19 cellular contexts compared by ENCODE assay signal in genomic region chr12:27344246-27344645, GRCh38. TPM values are rescaled to one million over a fixed set of nuclear protein-coding genes. Genes with fewer than 3 reads are reported as not detected.
DNase-seq lines count a peak whose midpoint lies in the region; ATAC-seq and TF ChIP-seq lines count a peak whose summit lies in the region.
"Had no signal": no experiment of that assay in that cellular context is flagged by ENCODE, and none has a peak within 500 bp of the region (broad histone marks: within the 10 kb centered on the region; RNA-seq: fewer than 3 reads in every experiment).

No MANE protein-coding gene starts in this region.

- no peak for TF ChIP-seq CTCF in smooth muscle cell (IDR thresholded peaks at IDR 0.05; ENCODE audit: borderline replicate concordance, insufficient read depth, poor library complexity, severe bottlenecking)

- H3K4me3 ChIP-seq in SJSA1: no peak overlapping the region
- no peak overlapping the region for H3K4me3 ChIP-seq in esophagus (ENCODE audit: low read depth in 1 of 2, low read length in 2 of 2)
- no peak overlapping the region for H3K4me3 ChIP-seq in smooth muscle cell
- H3K4me3 ChIP-seq: cardiac muscle cell had no signal

- ATAC-seq in activated CD4-positive, alpha-beta T cell treated with anti-CD3 and anti-CD28 coated beads for 36 hours: no peak
- ATAC-seq in HG03108 (IDR thresholded peaks at IDR 0.05; ENCODE audit: unreplicated experiment) (no peak), left cardiac atrium (no peak)
- ATAC-seq: stimulated activated effector memory CD8-positive, alpha-beta T cell treated with anti-CD3 and anti-CD28 coated beads, Interleukin-12 subunit alpha, Interleukin-12 subunit beta, amount 100 ng/mL, for 72 hours had no signal

- H3K9me3 ChIP-seq in SJSA1 (replicated peaks): no peaks in the 10 kb centered on the region
- no peaks in the 10 kb centered on the region for H3K9me3 ChIP-seq in esophagus (ENCODE audit: control insufficient read depth in 2 of 2, insufficient read depth in 1 of 2, low read depth in 1 of 2, low read length in 1 of 2)
- no peaks in the 10 kb centered on the region for H3K9me3 ChIP-seq in smooth muscle cell (replicated peaks; ENCODE audit: low read depth)

- peaks cover 12% of the 10 kb centered on the region for H3K79me2 ChIP-seq in smooth muscle cell (ENCODE audit: low read depth)

- H3F3A ChIP-seq in smooth muscle cell (ENCODE audit: low read depth): peaks cover 5% of the 10 kb centered on the region

- H3K27ac ChIP-seq in SJSA1 (peak overlapping the region; percentile 93), esophagus (ENCODE audit: low read depth in 2 of 2, low read length in 1 of 2) (peak overlapping the region; percentile 90), smooth muscle cell (ENCODE audit: low read depth) (peak overlapping the region; percentile 94)
- H3K27ac ChIP-seq: C4-2B, cardiac muscle cell had no signal

- H2AFZ ChIP-seq in smooth muscle cell (ENCODE audit: low read depth): no peak overlapping the region

- intact Hi-C loops in activated CD4-positive, alpha-beta T cell treated with anti-CD3 and anti-CD28 coated beads, Interleukin-2, amount 10 ng/mL, durations not matched to agents 24 days and 14 days (cut with micrococcal nuclease): no loop called here
- intact Hi-C loops in activated CD4-positive, alpha-beta T cell treated with anti-CD3 and anti-CD28 coated beads for 36 hours (cut with DNase I, micrococcal nuclease): no loop called here
- intact Hi-C loops in head of caudate nucleus (cut with DNase I): no loop called here
- intact Hi-C loops in left cardiac atrium (cut with DNase I): no loop called here

- H3K27me3 ChIP-seq in SJSA1 (replicated peaks) (no peaks in the 10 kb centered on the region), esophagus (ENCODE audit: control insufficient read depth in 1 of 2, insufficient read depth in 2 of 2, low read length in 2 of 2) (no peaks in the 10 kb centered on the region), smooth muscle cell (ENCODE audit: low read depth) (no peaks in the 10 kb centered on the region)
- H3K27me3 ChIP-seq: cardiac muscle cell had no signal

- H3K36me3 ChIP-seq in SJSA1 (no peaks in the 10 kb centered on the region), esophagus (ENCODE audit: control insufficient read depth in 2 of 2, insufficient read depth in 2 of 2, low read length in 1 of 2) (no peaks in the 10 kb centered on the region), smooth muscle cell (ENCODE audit: low read depth) (no peaks in the 10 kb centered on the region)
- H3K36me3 ChIP-seq: cardiac muscle cell had no signal

- peak overlapping the region; percentile 53 for H3K9ac ChIP-seq in smooth muscle cell (ENCODE audit: low read depth)

- H3K4me3 Mint-ChIP-seq in activated CD4-positive, alpha-beta T cell treated with anti-CD3 and anti-CD28 coated beads, Interleukin-2, amount 10 ng/mL, durations not matched to agents 24 days and 14 days: no peak overlapping the region
- H3K4me3 Mint-ChIP-seq in activated CD4-positive, alpha-beta T cell treated with anti-CD3 and anti-CD28 coated beads for 36 hours: no peak overlapping the region
- H3K4me3 Mint-ChIP-seq: activated T-helper 1 cell treated with anti-CD3 and anti-CD28 coated beads, Interleukin-12 subunit alpha, Interleukin-12 subunit beta, Interleukin-2, Interleukin-4 antibody, amounts not matched to agents 30 ng/mL and 10 ng/mL and 1 ng/mL, durations not matched to agents 14 hours and 24 hours and 36 hours; mesothelial cell of epicardium; neural crest cell; stimulated activated effector memory CD8-positive, alpha-beta T cell treated with anti-CD3 and anti-CD28 coated beads, Interleukin-12 subunit alpha, Interleukin-12 subunit beta, amount 100 ng/mL, for 72 hours had no signal

- no peaks in the 10 kb centered on the region for H4K20me1 ChIP-seq in smooth muscle cell (ENCODE audit: low read depth)

- peaks cover 15% of the 10 kb centered on the region for H3K4me1 Mint-ChIP-seq in activated CD4-positive, alpha-beta T cell treated with anti-CD3 and anti-CD28 coated beads, Interleukin-2, amount 10 ng/mL, durations not matched to agents 24 days and 14 days
- peaks cover 3% of the 10 kb centered on the region for H3K4me1 Mint-ChIP-seq in activated CD4-positive, alpha-beta T cell treated with anti-CD3 and anti-CD28 coated beads for 36 hours
- H3K4me1 Mint-ChIP-seq: mesothelial cell of epicardium; stimulated activated effector memory CD8-positive, alpha-beta T cell treated with anti-CD3 and anti-CD28 coated beads, Interleukin-12 subunit alpha, Interleukin-12 subunit beta, amount 100 ng/mL, for 72 hours had no signal

- H3K36me3 Mint-ChIP-seq in activated CD4-positive, alpha-beta T cell treated with anti-CD3 and anti-CD28 coated beads, Interleukin-2, amount 10 ng/mL, durations not matched to agents 24 days and 14 days (ENCODE audit: low read depth): peaks cover 2% of the 10 kb centered on the region
- no peaks in the 10 kb centered on the region for H3K36me3 Mint-ChIP-seq in activated CD4-positive, alpha-beta T cell treated with anti-CD3 and anti-CD28 coated beads for 36 hours (ENCODE audit: low read depth)
- H3K36me3 Mint-ChIP-seq: mesothelial cell of epicardium; stimulated activated effector memory CD8-positive, alpha-beta T cell treated with anti-CD3 and anti-CD28 coated beads, Interleukin-12 subunit alpha, Interleukin-12 subunit beta, amount 100 ng/mL, for 72 hours had no signal

- POLR2A ChIA-PET in activated CD4-positive, alpha-beta T cell treated with anti-CD3 and anti-CD28 coated beads for 36 hours (lab: Charles Lee): no interaction called here

- H3K27me3 Mint-ChIP-seq in activated CD4-positive, alpha-beta T cell treated with anti-CD3 and anti-CD28 coated beads, Interleukin-2, amount 10 ng/mL, durations not matched to agents 24 days and 14 days: no peaks in the 10 kb centered on the region
- H3K27me3 Mint-ChIP-seq in activated CD4-positive, alpha-beta T cell treated with anti-CD3 and anti-CD28 coated beads for 36 hours: peaks cover 4% of the 10 kb centered on the region

- H3K27ac Mint-ChIP-seq in activated CD4-positive, alpha-beta T cell treated with anti-CD3 and anti-CD28 coated beads, Interleukin-2, amount 10 ng/mL, durations not matched to agents 24 days and 14 days: no peak overlapping the region
- H3K27ac Mint-ChIP-seq in activated CD4-positive, alpha-beta T cell treated with anti-CD3 and anti-CD28 coated beads for 36 hours: no peak overlapping the region
- H3K27ac Mint-ChIP-seq: activated T-helper 1 cell treated with anti-CD3 and anti-CD28 coated beads, Interleukin-12 subunit alpha, Interleukin-12 subunit beta, Interleukin-2, Interleukin-4 antibody, amounts not matched to agents 30 ng/mL and 10 ng/mL and 1 ng/mL, durations not matched to agents 14 hours and 24 hours and 36 hours; mesothelial cell of epicardium; stimulated activated effector memory CD8-positive, alpha-beta T cell treated with anti-CD3 and anti-CD28 coated beads, Interleukin-12 subunit alpha, Interleukin-12 subunit beta, amount 100 ng/mL, for 72 hours had no signal

- H3K4me1 ChIP-seq in SJSA1 (replicated peaks): peaks cover 46% of the 10 kb centered on the region
- peaks cover 0 to 2% of the 10 kb centered on the region in 2 donors for H3K4me1 ChIP-seq in esophagus (ENCODE audit: control insufficient read depth in 2 of 2, insufficient read depth in 2 of 2, low read length in 1 of 2)
- peaks cover 17% of the 10 kb centered on the region for H3K4me1 ChIP-seq in smooth muscle cell (ENCODE audit: low read depth)

- H3K4me2 ChIP-seq in smooth muscle cell: peak overlapping the region; percentile 72

- DNase-seq in activated CD4-positive, alpha-beta T cell treated with anti-CD3 and anti-CD28 coated beads, Interleukin-2, amount 10 ng/mL, durations not matched to agents 24 days and 14 days: peak; percentile 22
- no peak for DNase-seq in activated CD4-positive, alpha-beta T cell treated with anti-CD3 and anti-CD28 coated beads for 36 hours
- DNase-seq in SJSA1 (ENCODE audit: low read depth in 1 of 2, low spot score in 2 of 2): no peak
- no peak for DNase-seq in smooth muscle cell (lab: John Stamatoyannopoulos, UW; ENCODE audit: unreplicated experiment)
- DNase-seq in head of caudate nucleus: no peak
- DNase-seq in left cardiac atrium: no peak
- DNase-seq: 8988T; GF-D8; NCI-H1694 treated with DMSO at 0.1 percent for 48 hours; stimulated activated CD4-positive, alpha-beta T cell treated with anti-CD3 and anti-CD28 coated beads, Interleukin-15, amount 100 ng/mL, for 24 hours; T-helper 1 cell had no signal

- CTCF ChIA-PET in activated CD4-positive, alpha-beta T cell treated with anti-CD3 and anti-CD28 coated beads for 36 hours (lab: Charles Lee): interaction anchor here (0.6 kb wide), 1 partner anchor 463 kb away, joined by 3 read pairs; no protein-coding TSS in a partner anchor

- no peaks in the 10 kb centered on the region for H3K9me3 Mint-ChIP-seq in activated CD4-positive, alpha-beta T cell treated with anti-CD3 and anti-CD28 coated beads, Interleukin-2, amount 10 ng/mL, durations not matched to agents 24 days and 14 days
- no peaks in the 10 kb centered on the region for H3K9me3 Mint-ChIP-seq in activated CD4-positive, alpha-beta T cell treated with anti-CD3 and anti-CD28 coated beads for 36 hours (ENCODE audit: low read depth)
- H3K9me3 Mint-ChIP-seq: activated T-helper 1 cell treated with anti-CD3 and anti-CD28 coated beads, Interleukin-12 subunit alpha, Interleukin-12 subunit beta, Interleukin-2, Interleukin-4 antibody, amounts not matched to agents 30 ng/mL and 10 ng/mL and 1 ng/mL, durations not matched to agents 14 hours and 24 hours and 36 hours; stimulated activated effector memory CD8-positive, alpha-beta T cell treated with anti-CD3 and anti-CD28 coated beads, Interleukin-12 subunit alpha, Interleukin-12 subunit beta, amount 100 ng/mL, for 72 hours had no signal

- 55 to 87% methylated on average over 2 of the region's 2 CpGs for WGBS in esophagus, 2 donors
- WGBS in smooth muscle cell (ENCODE audit: low lambda C conversion rate): 80% methylated on average over 2 of the region's 2 CpGs

RNA-seq across cellular contexts. Expression of gene BMAL2, which starts 11.6 kb away (rescaled TPM):
- total RNA-seq in activated CD4-positive, alpha-beta T cell treated with anti-CD3 and anti-CD28 coated beads, Interleukin-2, amount 10 ng/mL, durations not matched to agents 24 days and 14 days: 55.9 and 58.8 TPM in 2 replicates
- total RNA-seq in activated CD4-positive, alpha-beta T cell treated with anti-CD3 and anti-CD28 coated beads for 36 hours: 10 to 100 TPM; 10.9 to 13.2 TPM
- 39.5 and 47.8 TPM in 2 replicates for total RNA-seq in SJSA1 (2014; rRNA removed; shearing (Covaris generic))
- polyA plus RNA-seq in esophagus (10 to 100 TPM; 27.7 to 35.4 TPM), smooth muscle cell (5.1 and 6.2 TPM in 2 replicates)
- total RNA-seq in smooth muscle cell (13.3 and 13.6 TPM in 2 replicates), left cardiac atrium (1 to 10 TPM; 1.3 to 4.8 TPM)
